ENCODE assay signal across 18 cellular contexts in genomic region chr4:2648159-2648814, GRCh38.
"Had no signal": no experiment of that assay in that cellular context is flagged by ENCODE, and none has a peak within 500 bp of the region (broad histone marks: within the 10 kb centered on the region; RNA-seq: fewer than 3 reads in every experiment).

No MANE protein-coding gene starts in this region.

- ATAC-seq: heart left ventricle; naive thymus-derived CD4-positive, alpha-beta T cell; stimulated activated naive CD8-positive, alpha-beta T cell treated with anti-CD3 and anti-CD28 coated beads, Interleukin-15, amount 100 ng/mL, for 72 hours; T-cell had no signal

- H3K27me3 ChIP-seq: heart left ventricle, neural progenitor cell, right atrium auricular region, tibial nerve had no signal

- H3K9me3 ChIP-seq: heart left ventricle, prostate gland, right atrium auricular region, tibial nerve had no signal

- H3K4me1 ChIP-seq: heart left ventricle, prostate gland, right atrium auricular region, tibial nerve had no signal

- H3K27ac ChIP-seq: coronary artery, heart left ventricle, neural progenitor cell, prostate gland, right atrium auricular region, tibial nerve, WERI-Rb-1 had no signal

- H3K4me3 ChIP-seq: coronary artery, heart left ventricle, lung, neural progenitor cell, prostate gland, right atrium auricular region, tibial nerve had no signal

- DNase-seq: activated CD4-positive, alpha-beta T cell treated with anti-CD3 and anti-CD28 coated beads, Interleukin-2, amount 10 ng/mL, durations not matched to agents 7 days and 5 days; activated CD4-positive, CD25-positive, alpha-beta regulatory T cell treated with anti-CD3 and anti-CD28 coated beads, Interleukin-2, amount 50 U/mL, for 72 hours; activated naive CD4-positive, alpha-beta T cell; activated T-cell treated with anti-CD3 and anti-CD28 coated beads for 4 hours; cerebellar nuclear complex; heart left ventricle; naive thymus-derived CD4-positive, alpha-beta T cell; stimulated activated CD4-positive, alpha-beta T cell treated with anti-CD3 and anti-CD28 coated beads, Interleukin-12 subunit alpha, Interleukin-12 subunit beta, amount 100 ng/mL, for 4 hours; stimulated activated CD4-positive, alpha-beta T cell treated with anti-CD3 and anti-CD28 coated beads, Interleukin-4, amount 100 ng/mL, for 4 hours; stimulated activated naive CD8-positive, alpha-beta T cell treated with anti-CD3 and anti-CD28 coated beads, Interleukin-15, amount 100 ng/mL, for 72 hours; T-cell had no signal
